Comparison of ENCODE assay signal across 1 cellular context in the genomic region with DNA sequence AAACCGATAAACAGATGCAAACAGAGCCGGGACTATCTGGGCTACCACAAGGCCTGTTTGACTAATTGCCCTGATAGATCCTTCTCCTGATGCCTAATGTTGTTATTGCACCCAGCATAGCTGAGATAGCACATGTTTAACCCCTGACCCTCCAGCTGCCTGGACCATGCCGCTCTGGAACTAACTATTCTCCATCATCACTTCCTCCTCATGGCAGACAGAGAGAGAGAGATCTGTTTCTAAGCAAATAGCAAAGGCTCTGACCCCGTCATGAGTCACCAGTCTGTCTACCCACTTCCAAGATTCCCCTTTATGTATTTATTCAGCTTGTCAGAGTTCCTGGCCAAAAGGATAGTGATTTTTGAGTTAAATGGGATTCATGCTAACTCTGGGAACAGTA.
A peak's percentile ranks its signal among the peaks of the same experiment; 100 is the strongest.
TF ChIP-seq lines count a peak whose summit lies in the region.

No MANE protein-coding gene starts in this region.

TF ChIP-seq in HepG2, 621 proteins besides CTCF, POLR2A, EP300 and RAD21 (continued from another document and continues in another):
- TF ChIP-seq CREM (IDR thresholded peaks at IDR 0.05): no peak
- TF ChIP-seq CREM (CRISPR knock-in tag; IDR thresholded peaks at IDR 0.05): no peak
- TF ChIP-seq, protein P1, sequence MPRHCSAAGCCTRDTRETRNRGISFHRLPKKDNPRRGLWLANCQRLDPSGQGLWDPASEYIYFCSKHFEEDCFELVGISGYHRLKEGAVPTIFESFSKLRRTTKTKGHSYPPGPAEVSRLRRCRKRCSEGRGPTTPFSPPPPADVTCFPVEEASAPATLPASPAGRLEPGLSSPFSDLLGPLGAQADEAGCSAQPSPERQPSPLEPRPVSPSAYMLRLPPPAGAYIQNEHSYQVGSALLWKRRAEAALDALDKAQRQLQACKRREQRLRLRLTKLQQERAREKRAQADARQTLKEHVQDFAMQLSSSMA (CRISPR knock-in tag; IDR thresholded peaks at IDR 0.05): no peak
- no peak for TF ChIP-seq RFX5 (IDR thresholded peaks at IDR 0.05; ENCODE audit: low read depth, low read length)
- no peak for TF ChIP-seq ZNF292 (CRISPR knock-in tag; IDR thresholded peaks at IDR 0.05; ENCODE audit: borderline replicate concordance, low read depth)
- peak; percentile 43; the same call in 1 of the 2 replicates for TF ChIP-seq CREB1 (IDR thresholded peaks at IDR 0.05)
- peak; percentile 45; the same call in 1 of the 2 replicates for TF ChIP-seq CREB1 (CRISPR knock-in tag; IDR thresholded peaks at IDR 0.05)
- TF ChIP-seq, protein P2, sequence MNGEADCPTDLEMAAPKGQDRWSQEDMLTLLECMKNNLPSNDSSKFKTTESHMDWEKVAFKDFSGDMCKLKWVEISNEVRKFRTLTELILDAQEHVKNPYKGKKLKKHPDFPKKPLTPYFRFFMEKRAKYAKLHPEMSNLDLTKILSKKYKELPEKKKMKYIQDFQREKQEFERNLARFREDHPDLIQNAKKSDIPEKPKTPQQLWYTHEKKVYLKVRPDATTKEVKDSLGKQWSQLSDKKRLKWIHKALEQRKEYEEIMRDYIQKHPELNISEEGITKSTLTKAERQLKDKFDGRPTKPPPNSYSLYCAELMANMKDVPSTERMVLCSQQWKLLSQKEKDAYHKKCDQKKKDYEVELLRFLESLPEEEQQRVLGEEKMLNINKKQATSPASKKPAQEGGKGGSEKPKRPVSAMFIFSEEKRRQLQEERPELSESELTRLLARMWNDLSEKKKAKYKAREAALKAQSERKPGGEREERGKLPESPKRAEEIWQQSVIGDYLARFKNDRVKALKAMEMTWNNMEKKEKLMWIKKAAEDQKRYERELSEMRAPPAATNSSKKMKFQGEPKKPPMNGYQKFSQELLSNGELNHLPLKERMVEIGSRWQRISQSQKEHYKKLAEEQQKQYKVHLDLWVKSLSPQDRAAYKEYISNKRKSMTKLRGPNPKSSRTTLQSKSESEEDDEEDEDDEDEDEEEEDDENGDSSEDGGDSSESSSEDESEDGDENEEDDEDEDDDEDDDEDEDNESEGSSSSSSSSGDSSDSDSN (CRISPR knock-in tag; IDR thresholded peaks at IDR 0.05): no peak
- TF ChIP-seq, protein P3, sequence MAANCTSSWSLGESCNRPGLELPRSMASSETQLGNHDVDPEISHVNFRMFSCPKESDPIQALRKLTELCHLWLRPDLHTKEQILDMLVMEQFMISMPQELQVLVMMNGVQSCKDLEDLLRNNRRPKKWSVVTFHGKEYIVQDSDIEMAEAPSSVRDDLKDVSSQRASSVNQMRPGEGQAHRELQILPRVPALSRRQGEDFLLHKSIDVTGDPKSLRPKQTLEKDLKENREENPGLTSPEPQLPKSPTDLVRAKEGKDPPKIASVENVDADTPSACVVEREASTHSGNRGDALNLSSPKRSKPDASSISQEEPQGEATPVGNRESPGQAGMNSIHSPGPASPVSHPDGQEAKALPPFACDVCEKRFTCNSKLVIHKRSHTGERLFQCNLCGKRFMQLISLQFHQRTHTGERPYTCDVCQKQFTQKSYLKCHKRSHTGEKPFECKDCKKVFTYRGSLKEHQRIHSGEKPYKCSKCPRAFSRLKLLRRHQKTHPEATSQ (CRISPR knock-in tag; IDR thresholded peaks at IDR 0.05; ENCODE audit: borderline replicate concordance): no peak
- TF ChIP-seq, protein P4, sequence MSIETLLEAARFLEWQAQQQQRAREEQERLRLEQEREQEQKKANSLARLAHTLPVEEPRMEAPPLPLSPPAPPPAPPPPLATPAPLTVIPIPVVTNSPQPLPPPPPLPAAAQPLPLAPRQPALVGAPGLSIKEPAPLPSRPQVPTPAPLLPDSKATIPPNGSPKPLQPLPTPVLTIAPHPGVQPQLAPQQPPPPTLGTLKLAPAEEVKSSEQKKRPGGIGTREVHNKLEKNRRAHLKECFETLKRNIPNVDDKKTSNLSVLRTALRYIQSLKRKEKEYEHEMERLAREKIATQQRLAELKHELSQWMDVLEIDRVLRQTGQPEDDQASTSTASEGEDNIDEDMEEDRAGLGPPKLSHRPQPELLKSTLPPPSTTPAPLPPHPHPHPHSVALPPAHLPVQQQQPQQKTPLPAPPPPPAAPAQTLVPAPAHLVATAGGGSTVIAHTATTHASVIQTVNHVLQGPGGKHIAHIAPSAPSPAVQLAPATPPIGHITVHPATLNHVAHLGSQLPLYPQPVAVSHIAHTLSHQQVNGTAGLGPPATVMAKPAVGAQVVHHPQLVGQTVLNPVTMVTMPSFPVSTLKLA (IDR thresholded peaks at IDR 0.05): peak; percentile 58
- TF ChIP-seq, protein P5, sequence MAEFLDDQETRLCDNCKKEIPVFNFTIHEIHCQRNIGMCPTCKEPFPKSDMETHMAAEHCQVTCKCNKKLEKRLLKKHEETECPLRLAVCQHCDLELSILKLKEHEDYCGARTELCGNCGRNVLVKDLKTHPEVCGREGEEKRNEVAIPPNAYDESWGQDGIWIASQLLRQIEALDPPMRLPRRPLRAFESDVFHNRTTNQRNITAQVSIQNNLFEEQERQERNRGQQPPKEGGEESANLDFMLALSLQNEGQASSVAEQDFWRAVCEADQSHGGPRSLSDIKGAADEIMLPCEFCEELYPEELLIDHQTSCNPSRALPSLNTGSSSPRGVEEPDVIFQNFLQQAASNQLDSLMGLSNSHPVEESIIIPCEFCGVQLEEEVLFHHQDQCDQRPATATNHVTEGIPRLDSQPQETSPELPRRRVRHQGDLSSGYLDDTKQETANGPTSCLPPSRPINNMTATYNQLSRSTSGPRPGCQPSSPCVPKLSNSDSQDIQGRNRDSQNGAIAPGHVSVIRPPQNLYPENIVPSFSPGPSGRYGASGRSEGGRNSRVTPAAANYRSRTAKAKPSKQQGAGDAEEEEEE (CRISPR knock-in tag; IDR thresholded peaks at IDR 0.05; ENCODE audit: borderline replicate concordance): no peak
- TF ChIP-seq MIER2 (CRISPR knock-in tag; IDR thresholded peaks at IDR 0.05): no peak
- TF ChIP-seq NAIF1 (CRISPR knock-in tag; IDR thresholded peaks at IDR 0.05; ENCODE audit: borderline replicate concordance): no peak
- TF ChIP-seq, protein P6, sequence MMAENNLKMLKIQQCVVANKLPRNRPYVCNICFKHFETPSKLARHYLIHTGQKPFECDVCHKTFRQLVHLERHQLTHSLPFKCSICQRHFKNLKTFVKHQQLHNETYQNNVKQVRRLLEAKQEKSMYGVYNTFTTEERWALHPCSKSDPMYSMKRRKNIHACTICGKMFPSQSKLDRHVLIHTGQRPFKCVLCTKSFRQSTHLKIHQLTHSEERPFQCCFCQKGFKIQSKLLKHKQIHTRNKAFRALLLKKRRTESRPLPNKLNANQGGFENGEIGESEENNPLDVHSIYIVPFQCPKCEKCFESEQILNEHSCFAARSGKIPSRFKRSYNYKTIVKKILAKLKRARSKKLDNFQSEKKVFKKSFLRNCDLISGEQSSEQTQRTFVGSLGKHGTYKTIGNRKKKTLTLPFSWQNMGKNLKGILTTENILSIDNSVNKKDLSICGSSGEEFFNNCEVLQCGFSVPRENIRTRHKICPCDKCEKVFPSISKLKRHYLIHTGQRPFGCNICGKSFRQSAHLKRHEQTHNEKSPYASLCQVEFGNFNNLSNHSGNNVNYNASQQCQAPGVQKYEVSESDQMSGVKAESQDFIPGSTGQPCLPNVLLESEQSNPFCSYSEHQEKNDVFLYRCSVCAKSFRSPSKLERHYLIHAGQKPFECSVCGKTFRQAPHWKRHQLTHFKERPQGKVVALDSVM (CRISPR knock-in tag; IDR thresholded peaks at IDR 0.05): no peak
- no peak for TF ChIP-seq ZNF496 (CRISPR knock-in tag; IDR thresholded peaks at IDR 0.05; ENCODE audit: insufficient replicate concordance)
- TF ChIP-seq, protein P7, sequence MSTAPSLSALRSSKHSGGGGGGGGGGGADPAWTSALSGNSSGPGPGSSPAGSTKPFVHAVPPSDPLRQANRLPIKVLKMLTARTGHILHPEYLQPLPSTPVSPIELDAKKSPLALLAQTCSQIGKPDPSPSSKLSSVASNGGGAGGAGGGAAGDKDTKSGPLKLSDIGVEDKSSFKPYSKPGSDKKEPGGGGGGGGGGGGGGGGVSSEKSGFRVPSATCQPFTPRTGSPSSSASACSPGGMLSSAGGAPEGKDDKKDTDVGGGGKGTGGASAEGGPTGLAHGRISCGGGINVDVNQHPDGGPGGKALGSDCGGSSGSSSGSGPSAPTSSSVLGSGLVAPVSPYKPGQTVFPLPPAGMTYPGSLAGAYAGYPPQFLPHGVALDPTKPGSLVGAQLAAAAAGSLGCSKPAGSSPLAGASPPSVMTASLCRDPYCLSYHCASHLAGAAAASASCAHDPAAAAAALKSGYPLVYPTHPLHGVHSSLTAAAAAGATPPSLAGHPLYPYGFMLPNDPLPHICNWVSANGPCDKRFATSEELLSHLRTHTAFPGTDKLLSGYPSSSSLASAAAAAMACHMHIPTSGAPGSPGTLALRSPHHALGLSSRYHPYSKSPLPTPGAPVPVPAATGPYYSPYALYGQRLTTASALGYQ (CRISPR knock-in tag; IDR thresholded peaks at IDR 0.05): no peak
- TF ChIP-seq ZNF383 (CRISPR knock-in tag; IDR thresholded peaks at IDR 0.05; ENCODE audit: borderline replicate concordance): no peak
- no peak for TF ChIP-seq ZNF720 (CRISPR knock-in tag; IDR thresholded peaks at IDR 0.05)
- TF ChIP-seq, protein P8, sequence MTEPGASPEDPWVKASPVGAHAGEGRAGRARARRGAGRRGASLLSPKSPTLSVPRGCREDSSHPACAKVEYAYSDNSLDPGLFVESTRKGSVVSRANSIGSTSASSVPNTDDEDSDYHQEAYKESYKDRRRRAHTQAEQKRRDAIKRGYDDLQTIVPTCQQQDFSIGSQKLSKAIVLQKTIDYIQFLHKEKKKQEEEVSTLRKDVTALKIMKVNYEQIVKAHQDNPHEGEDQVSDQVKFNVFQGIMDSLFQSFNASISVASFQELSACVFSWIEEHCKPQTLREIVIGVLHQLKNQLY (CRISPR knock-in tag; IDR thresholded peaks at IDR 0.05): no peak
- TF ChIP-seq ZFP36 (IDR thresholded peaks at IDR 0.05; ENCODE audit: borderline replicate concordance, low read depth, low read length, partially characterized antibody): no peak
- TF ChIP-seq, protein P9, sequence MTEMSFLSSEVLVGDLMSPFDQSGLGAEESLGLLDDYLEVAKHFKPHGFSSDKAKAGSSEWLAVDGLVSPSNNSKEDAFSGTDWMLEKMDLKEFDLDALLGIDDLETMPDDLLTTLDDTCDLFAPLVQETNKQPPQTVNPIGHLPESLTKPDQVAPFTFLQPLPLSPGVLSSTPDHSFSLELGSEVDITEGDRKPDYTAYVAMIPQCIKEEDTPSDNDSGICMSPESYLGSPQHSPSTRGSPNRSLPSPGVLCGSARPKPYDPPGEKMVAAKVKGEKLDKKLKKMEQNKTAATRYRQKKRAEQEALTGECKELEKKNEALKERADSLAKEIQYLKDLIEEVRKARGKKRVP (CRISPR knock-in tag; IDR thresholded peaks at IDR 0.05): no peak
- no peak for TF ChIP-seq ZNF850 (CRISPR knock-in tag; conservative IDR thresholded peaks at IDR 0.05)
- TF ChIP-seq MYC (CRISPR knock-in tag; IDR thresholded peaks at IDR 0.05; ENCODE audit: borderline replicate concordance): no peak
- no peak for TF ChIP-seq NCOR1 (IDR thresholded peaks at IDR 0.05; ENCODE audit: borderline replicate concordance, low read length)
- no peak for TF ChIP-seq ZSCAN20 (CRISPR knock-in tag; IDR thresholded peaks at IDR 0.05; ENCODE audit: borderline replicate concordance)
- no peak for TF ChIP-seq ZNF232 (CRISPR knock-in tag; IDR thresholded peaks at IDR 0.05; ENCODE audit: borderline replicate concordance)
- TF ChIP-seq KLF11 (CRISPR knock-in tag; IDR thresholded peaks at IDR 0.05): no peak
- no peak for TF ChIP-seq ZNF75D (CRISPR knock-in tag; IDR thresholded peaks at IDR 0.05; ENCODE audit: borderline replicate concordance)
- TF ChIP-seq REXO4 (CRISPR knock-in tag; IDR thresholded peaks at IDR 0.05; ENCODE audit: borderline replicate concordance): no peak
- no peak for TF ChIP-seq KLF13 (CRISPR knock-in tag; IDR thresholded peaks at IDR 0.05)
- TF ChIP-seq, protein P10, sequence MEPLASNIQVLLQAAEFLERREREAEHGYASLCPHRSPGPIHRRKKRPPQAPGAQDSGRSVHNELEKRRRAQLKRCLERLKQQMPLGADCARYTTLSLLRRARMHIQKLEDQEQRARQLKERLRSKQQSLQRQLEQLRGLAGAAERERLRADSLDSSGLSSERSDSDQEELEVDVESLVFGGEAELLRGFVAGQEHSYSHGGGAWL (CRISPR knock-in tag; IDR thresholded peaks at IDR 0.05): no peak
- TF ChIP-seq BORCS8-MEF2B (CRISPR knock-in tag; IDR thresholded peaks at IDR 0.05): no peak
- no peak for TF ChIP-seq BRCA1 (CRISPR knock-in tag; IDR thresholded peaks at IDR 0.05)
- no peak for TF ChIP-seq ONECUT2 (CRISPR knock-in tag; IDR thresholded peaks at IDR 0.05)
- TF ChIP-seq ZNF296 (CRISPR knock-in tag; conservative IDR thresholded peaks at IDR 0.05): no peak
- no peak for TF ChIP-seq MAF1 (CRISPR knock-in tag; IDR thresholded peaks at IDR 0.05; ENCODE audit: borderline replicate concordance)
- no peak for TF ChIP-seq ZNF3 (CRISPR knock-in tag; IDR thresholded peaks at IDR 0.05)
- TF ChIP-seq, protein P11, sequence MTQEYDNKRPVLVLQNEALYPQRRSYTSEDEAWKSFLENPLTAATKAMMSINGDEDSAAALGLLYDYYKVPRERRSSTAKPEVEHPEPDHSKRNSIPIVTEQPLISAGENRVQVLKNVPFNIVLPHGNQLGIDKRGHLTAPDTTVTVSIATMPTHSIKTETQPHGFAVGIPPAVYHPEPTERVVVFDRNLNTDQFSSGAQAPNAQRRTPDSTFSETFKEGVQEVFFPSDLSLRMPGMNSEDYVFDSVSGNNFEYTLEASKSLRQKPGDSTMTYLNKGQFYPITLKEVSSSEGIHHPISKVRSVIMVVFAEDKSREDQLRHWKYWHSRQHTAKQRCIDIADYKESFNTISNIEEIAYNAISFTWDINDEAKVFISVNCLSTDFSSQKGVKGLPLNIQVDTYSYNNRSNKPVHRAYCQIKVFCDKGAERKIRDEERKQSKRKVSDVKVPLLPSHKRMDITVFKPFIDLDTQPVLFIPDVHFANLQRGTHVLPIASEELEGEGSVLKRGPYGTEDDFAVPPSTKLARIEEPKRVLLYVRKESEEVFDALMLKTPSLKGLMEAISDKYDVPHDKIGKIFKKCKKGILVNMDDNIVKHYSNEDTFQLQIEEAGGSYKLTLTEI (CRISPR knock-in tag; conservative IDR thresholded peaks at IDR 0.05): no peak
- no peak for TF ChIP-seq NFE2L2 (IDR thresholded peaks at IDR 0.05; ENCODE audit: low read length)
- TF ChIP-seq, protein P12, sequence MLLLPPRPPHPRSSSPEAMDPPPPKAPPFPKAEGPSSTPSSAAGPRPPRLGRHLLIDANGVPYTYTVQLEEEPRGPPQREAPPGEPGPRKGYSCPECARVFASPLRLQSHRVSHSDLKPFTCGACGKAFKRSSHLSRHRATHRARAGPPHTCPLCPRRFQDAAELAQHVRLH (CRISPR knock-in tag; IDR thresholded peaks at IDR 0.05; ENCODE audit: borderline replicate concordance, low read depth): no peak
- TF ChIP-seq SSRP1 (CRISPR knock-in tag; IDR thresholded peaks at IDR 0.05): no peak
- TF ChIP-seq ZKSCAN8 (CRISPR knock-in tag; IDR thresholded peaks at IDR 0.05; ENCODE audit: borderline replicate concordance): no peak
- no peak for TF ChIP-seq MED8 (CRISPR knock-in tag; IDR thresholded peaks at IDR 0.05; ENCODE audit: insufficient replicate concordance)
- no peak for TF ChIP-seq NKX3-1 (CRISPR knock-in tag; IDR thresholded peaks at IDR 0.05)
- TF ChIP-seq BCL6 (CRISPR knock-in tag; IDR thresholded peaks at IDR 0.05): 0 out of 2 replicates have a peak, but pooled peaks have one; percentile 21
- no peak for TF ChIP-seq ZNF367 (CRISPR knock-in tag; IDR thresholded peaks at IDR 0.05; ENCODE audit: borderline replicate concordance)
- no peak for TF ChIP-seq ZNF572 (CRISPR knock-in tag; IDR thresholded peaks at IDR 0.05)
- TF ChIP-seq ASH2L (IDR thresholded peaks at IDR 0.05; ENCODE audit: insufficient read length, low read depth, low read length): no peak
- no peak for TF ChIP-seq ZNF615 (CRISPR knock-in tag; IDR thresholded peaks at IDR 0.05; ENCODE audit: borderline replicate concordance)
- no peak for TF ChIP-seq FOXJ3 (CRISPR knock-in tag; IDR thresholded peaks at IDR 0.05; ENCODE audit: borderline replicate concordance)
- no peak for TF ChIP-seq EHMT2 (IDR thresholded peaks at IDR 0.05; ENCODE audit: borderline replicate concordance, low read depth, low read length)
- no peak for TF ChIP-seq ZNF670 (CRISPR knock-in tag; IDR thresholded peaks at IDR 0.05; ENCODE audit: borderline replicate concordance)
